ENCODE assay signal across 8 cellular contexts in genomic region chr6:46129634-46130505, GRCh38. TPM values are rescaled to one million over a fixed set of nuclear protein-coding genes. Genes with fewer than 3 reads are reported as not detected.
DNase-seq lines count a peak whose midpoint lies in the region; ATAC-seq and TF ChIP-seq lines count a peak whose summit lies in the region.

ENPP4 (plus strand) TSS chr6:46129989; CDS start chr6:46139584, 9,595 bp downstream.

- peak within 1 kb of the TSS; percentile 97 for H3K4me3 Mint-ChIP-seq in CD8-positive, alpha-beta T cell

- H3K27me3 ChIP-seq in CD8-positive, alpha-beta T cell (ENCODE audit: insufficient read depth, low read length): no peaks in the 10 kb centered on the region
- no peaks in the 10 kb centered on the region for H3K27me3 ChIP-seq in HL-60 (ENCODE audit: insufficient read depth, poor library complexity, severe bottlenecking)

- intact Hi-C loops in CD8-positive, alpha-beta T cell (cut with DNase I, micrococcal nuclease): loop anchor here (1.0 to 10.0 kb wide), 7 partner anchors 40 to 1743 kb away; partner anchors contain the start of genes ENPP5 (in 2 of the 2), CD2AP (in 1 of the 2), CDC5L (in 1 of the 2) and CLIC5 (in 1 of the 2)

- CTCF ChIA-PET in CD8-positive, alpha-beta T cell (lab: Charles Lee): interaction anchor here (1.0 to 1.6 kb wide), 5 partner anchors 13 to 1654 kb away, joined by 3 to 5 read pairs (median 4); no protein-coding TSS in a partner anchor

- no peaks in the 10 kb centered on the region for H3K9me3 ChIP-seq in CD8-positive, alpha-beta T cell (ENCODE audit: low read length)

- H3K36me3 ChIP-seq in CD8-positive, alpha-beta T cell (ENCODE audit: insufficient read depth, low read length): no peaks in the 10 kb centered on the region

- peak; percentile 99 for ATAC-seq in CD8-positive, alpha-beta T cell
- peak; percentile 99 for ATAC-seq in GM19452 (IDR thresholded peaks at IDR 0.05; ENCODE audit: unreplicated experiment)

- peaks cover 7% of the 10 kb centered on the region for H3K36me3 Mint-ChIP-seq in CD8-positive, alpha-beta T cell

- no peak for TF ChIP-seq CTCF in CD8-positive, alpha-beta T cell (IDR thresholded peaks at IDR 0.05)
- TF ChIP-seq CTCF in HL-60 (IDR thresholded peaks at IDR 0.05; ENCODE audit: insufficient read depth, low read length): no peak

- H3K9me3 Mint-ChIP-seq in CD8-positive, alpha-beta T cell: no peaks in the 10 kb centered on the region

- no peaks in the 10 kb centered on the region for H3K27me3 Mint-ChIP-seq in CD8-positive, alpha-beta T cell (ENCODE audit: low read depth)

- DNase-seq in CD8-positive, alpha-beta T cell: peak; percentile 82 to 93 (median 90)
- peak; percentile 43 to 86 for DNase-seq in HL-60 (ENCODE audit: low read depth in 1 of 2, low spot score in 1 of 2)
- DNase-seq in NOMO-1 (lab: John Stamatoyannopoulos, UW; ENCODE audit: unreplicated experiment in 2 of 2): peak; percentile 92 to 98
- DNase-seq in activated T-cell treated with anti-CD3 and anti-CD28 coated beads for 24 hours (ENCODE audit: low read depth): peak; percentile 90
- DNase-seq in erythroblast (lab: John Stamatoyannopoulos, UW): peak; percentile 95 to 96
- peak; percentile 94 for DNase-seq in mucosa of gallbladder (ENCODE audit: low spot score)
- peak; percentile 76 for DNase-seq in stimulated activated CD8-positive, alpha-beta memory T cell treated with anti-CD3 and anti-CD28 coated beads, Interleukin-4, amount 100 ng/mL, for 24 hours (ENCODE audit: low read depth)

- peak within 1 kb of the TSS; percentile 71 for H3K27ac ChIP-seq in CD8-positive, alpha-beta T cell (ENCODE audit: low read depth, low read length)
- peak within 1 kb of the TSS; percentile 58 for H3K27ac ChIP-seq in HL-60 (replicated peaks)

- H3K4me1 ChIP-seq in CD8-positive, alpha-beta T cell (ENCODE audit: insufficient read depth, low read length): peaks cover 22% of the 10 kb centered on the region

- POLR2A ChIA-PET in CD8-positive, alpha-beta T cell (lab: Charles Lee): interaction anchor here (0.8 to 3.2 kb wide), 6 partner anchors 9 to 46 kb away, joined by 3 to 12 read pairs (median 4); partner anchors contain the start of gene ENPP5

- peak within 1 kb of the TSS; percentile 96 for H3K4me3 ChIP-seq in CD8-positive, alpha-beta T cell (ENCODE audit: low read depth, low read length)
- peak within 1 kb of the TSS; percentile 66 for H3K4me3 ChIP-seq in HL-60 (replicated peaks; ENCODE audit: insufficient read depth, low read length)

- TF ChIP-seq POLR2A in erythroblast (IDR thresholded peaks at IDR 0.05; ENCODE audit: low read length): peak; percentile 86

- H3K4me1 Mint-ChIP-seq in CD8-positive, alpha-beta T cell (ENCODE audit: low read depth): peaks cover 55% of the 10 kb centered on the region

- peak within 1 kb of the TSS; percentile 96 for H3K27ac Mint-ChIP-seq in CD8-positive, alpha-beta T cell

RNA-seq across cellular contexts. Expression of gene ENPP4, which starts in this region (rescaled TPM):
- total RNA-seq in CD8-positive, alpha-beta T cell: 1 to 10 TPM; 6.7 to 6.9 TPM
- total RNA-seq in mucosa of gallbladder: 18.0 TPM

Comparison
In these comparisons a context has a peak if more than half of its experiments do, and no peak if none do; other contexts are left out.
1. Peak in every context shown above with its lines: DNase-seq, ATAC-seq, H3K4me3 ChIP-seq and H3K27ac ChIP-seq.